Comparison of ENCODE assay signal across 19 cellular contexts in genomic region chr9:91116226-91116625, GRCh38.
DNase-seq lines count a peak whose midpoint lies in the region; ATAC-seq and TF ChIP-seq lines count a peak whose summit lies in the region.
"Had no signal": no experiment of that assay in that cellular context is flagged by ENCODE, and none has a peak within 500 bp of the region (broad histone marks: within the 10 kb centered on the region; RNA-seq: fewer than 3 reads in every experiment).

No MANE protein-coding gene starts in this region.

- TF ChIP-seq EP300 in gastroesophageal sphincter (IDR thresholded peaks at IDR 0.05), result no peak

- WGBS in adrenal gland, 4 donors, result 40 to 48% (median 44%) methylated on average over 2 to 3 of the region's 3 CpGs
- 26 to 42% methylated on average over 2 to 3 of the region's 3 CpGs for WGBS in gastroesophageal sphincter (ENCODE audit: low coverage in 1 of 2), 2 donors

- no peak for TF ChIP-seq CTCF in adrenal gland (IDR thresholded peaks at IDR 0.05)
- TF ChIP-seq CTCF in gastroesophageal sphincter (IDR thresholded peaks at IDR 0.05), result no peak

- H3K27me3 Mint-ChIP-seq in stimulated activated naive B cell treated with anti-CD40 and anti-IgM and Interleukin-4, amounts not matched to agents 10 μg/mL and 1 μg/mL and 100 μg/mL, for 72 hours, result peaks cover 17 to 18% of the 10 kb centered on the region in 2 donors

- peaks cover 0 to 20% of the 10 kb centered on the region in 2 donors for H3K4me1 ChIP-seq in adrenal gland (replicated peaks in 1 of 2)
- H3K4me1 ChIP-seq in gastroesophageal sphincter, result peaks cover 7 to 40% (median 18%) of the 10 kb centered on the region in 3 donors

- ATAC-seq in gastroesophageal sphincter (no peak), HG02610 (IDR thresholded peaks at IDR 0.05; ENCODE audit: unreplicated experiment) (no peak)
- no peak for ATAC-seq in stimulated activated naive B cell treated with anti-CD40 and anti-IgM and Interleukin-4, amounts not matched to agents 10 μg/mL and 1 μg/mL and 100 μg/mL, for 72 hours (replicated peaks)
- ATAC-seq: WTC11 had no signal

- H3K27me3 ChIP-seq in adrenal gland (no peaks in the 10 kb centered on the region), gastroesophageal sphincter (no peaks in the 10 kb centered on the region)
- H3K27me3 ChIP-seq: vagina had no signal

- peak overlapping the region; percentile 37 for H3K27ac Mint-ChIP-seq in stimulated activated naive B cell treated with anti-CD40 and anti-IgM and Interleukin-4, amounts not matched to agents 10 μg/mL and 1 μg/mL and 100 μg/mL, for 72 hours
- H3K27ac Mint-ChIP-seq: activated CD4-positive, alpha-beta memory T cell treated with anti-CD3 and anti-CD28 coated beads for 36 hours; CD4-positive, alpha-beta memory T cell; WTC11 had no signal

- DNase-seq in EL (peak; percentile 9), adrenal gland (peak in 5 of 7 donors; percentile 25 to 57 (median 42)), globus pallidus (ENCODE audit: low spot score) (no peak), NCI-H524 treated with DMSO at 0.1 percent for 48 hours (lab: John Stamatoyannopoulos, UW) (no peak)
- DNase-seq in stimulated activated naive B cell treated with anti-CD40 and anti-IgM and Interleukin-4, amounts not matched to agents 10 μg/mL and 1 μg/mL and 100 μg/mL, for 72 hours, result no peak
- DNase-seq: activated CD4-positive, alpha-beta memory T cell treated with anti-CD3 and anti-CD28 coated beads for 36 hours; activated gamma-delta T cell treated with Interleukin-2 at 50 U/mL for 16 hours; CD4-positive, alpha-beta memory T cell; DMS53; HCEC 1CT; islet precursor cell; NCI-H1694; NCI-H2171; NCI-H526; stimulated activated CD4-positive, alpha-beta T cell treated with anti-CD3 and anti-CD28 coated beads, Interleukin-4, amount 100 ng/mL, for 4 hours had no signal

- H3K27ac ChIP-seq in adrenal gland, result no peak overlapping the region
- peak overlapping the region in 3 of 4 donors; percentile 19 to 59 (median 36) for H3K27ac ChIP-seq in gastroesophageal sphincter
- H3K27ac ChIP-seq: vagina had no signal

- H3K4me3 ChIP-seq in adrenal gland (no peak overlapping the region), gastroesophageal sphincter (no peak overlapping the region)
- H3K4me3 ChIP-seq: vagina had no signal

- intact Hi-C loops in adrenal gland (cut with DNase I), result no loop called here

- H3K9me3 ChIP-seq in adrenal gland (replicated peaks in 1 of 3) (no peaks in the 10 kb centered on the region), gastroesophageal sphincter (peaks cover 0 to 1% (median 0%) of the 10 kb centered on the region in 3 donors)
- H3K9me3 ChIP-seq: vagina had no signal

- no peak for TF ChIP-seq POLR2A in adrenal gland (IDR thresholded peaks at IDR 0.05)
- TF ChIP-seq POLR2A in gastroesophageal sphincter (IDR thresholded peaks at IDR 0.05), result no peak

- peaks cover 12 to 19% of the 10 kb centered on the region in 2 donors for H3K4me1 Mint-ChIP-seq in stimulated activated naive B cell treated with anti-CD40 and anti-IgM and Interleukin-4, amounts not matched to agents 10 μg/mL and 1 μg/mL and 100 μg/mL, for 72 hours
- H3K4me1 Mint-ChIP-seq: CD4-positive, alpha-beta memory T cell had no signal

- no peaks in the 10 kb centered on the region for H3K36me3 ChIP-seq in adrenal gland (replicated peaks in 1 of 2)
- no peaks in the 10 kb centered on the region for H3K36me3 ChIP-seq in gastroesophageal sphincter
- H3K36me3 ChIP-seq: vagina had no signal

- peaks cover 2 to 5% of the 10 kb centered on the region in 2 donors for H3K9me3 Mint-ChIP-seq in stimulated activated naive B cell treated with anti-CD40 and anti-IgM and Interleukin-4, amounts not matched to agents 10 μg/mL and 1 μg/mL and 100 μg/mL, for 72 hours
- H3K9me3 Mint-ChIP-seq: activated CD4-positive, alpha-beta memory T cell treated with anti-CD3 and anti-CD28 coated beads for 36 hours had no signal

- peaks cover 5 to 7% of the 10 kb centered on the region in 2 donors for H3K36me3 Mint-ChIP-seq in stimulated activated naive B cell treated with anti-CD40 and anti-IgM and Interleukin-4, amounts not matched to agents 10 μg/mL and 1 μg/mL and 100 μg/mL, for 72 hours
- H3K36me3 Mint-ChIP-seq: activated CD4-positive, alpha-beta memory T cell treated with anti-CD3 and anti-CD28 coated beads for 36 hours; CD4-positive, alpha-beta memory T cell had no signal

- no peak overlapping the region for H3K4me3 Mint-ChIP-seq in stimulated activated naive B cell treated with anti-CD40 and anti-IgM and Interleukin-4, amounts not matched to agents 10 μg/mL and 1 μg/mL and 100 μg/mL, for 72 hours
- H3K4me3 Mint-ChIP-seq: activated CD4-positive, alpha-beta memory T cell treated with anti-CD3 and anti-CD28 coated beads for 36 hours; CD4-positive, alpha-beta memory T cell; WTC11 had no signal

Comparison
In these comparisons a context has a peak if more than half of its experiments do, and no peak if none do; other contexts are left out.
1. DNase-seq: peak in EL (single experiment) and adrenal gland (5 of 7); none in stimulated activated naive B cell treated with anti-CD40 and anti-IgM and Interleukin-4, amounts not matched to agents 10 μg/mL and 1 μg/mL and 100 μg/mL, for 72 hours (single experiment), globus pallidus (single experiment) and NCI-H524 treated with DMSO at 0.1 percent for 48 hours (single experiment).
2. H3K27ac ChIP-seq: peak in gastroesophageal sphincter (3 of 4); none in adrenal gland (0 of 5).